In the genomic region with DNA sequence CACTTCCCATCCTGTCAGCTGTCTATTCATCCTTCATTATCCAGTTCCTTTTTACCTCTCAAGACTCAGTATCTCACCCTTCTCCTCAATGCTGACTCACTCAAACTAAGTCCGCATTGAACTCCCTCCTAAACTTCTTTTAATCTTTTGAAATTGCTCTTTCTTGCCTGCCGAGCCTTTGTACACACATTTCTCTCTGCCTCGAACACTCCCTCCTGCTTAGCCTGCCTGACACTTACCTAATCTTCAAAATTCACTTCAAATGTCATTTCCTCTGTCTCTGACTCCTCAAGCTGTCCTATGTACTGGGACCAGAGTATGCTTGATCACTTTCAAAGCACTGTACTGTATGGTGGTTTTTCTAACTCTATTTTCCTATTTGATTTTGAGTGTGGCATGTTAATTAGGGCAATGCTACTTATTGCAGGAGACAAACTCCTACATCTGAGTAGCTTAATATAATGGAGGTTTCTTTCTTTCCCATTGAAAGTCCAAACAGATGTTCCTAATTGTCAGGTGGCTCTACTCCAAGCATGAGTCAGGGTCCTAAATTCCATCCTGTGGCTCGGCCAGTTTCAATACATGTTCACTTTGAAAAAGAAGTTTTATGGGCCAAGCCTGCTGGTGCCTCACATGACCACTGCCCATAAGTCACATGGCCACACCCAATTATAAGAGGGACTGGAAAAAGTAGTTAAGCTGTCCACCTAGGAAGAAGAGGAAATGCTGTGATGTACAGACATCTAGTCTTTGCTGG, we compare ENCODE assay signal across 1 cellular context.
TF ChIP-seq lines count a peak whose summit lies in the region.

No MANE protein-coding gene starts in this region.

TF ChIP-seq in K562, 482 proteins besides CTCF, POLR2A, EP300 and RAD21 (continued from another document and continues in another):
- TF ChIP-seq, protein P1, sequence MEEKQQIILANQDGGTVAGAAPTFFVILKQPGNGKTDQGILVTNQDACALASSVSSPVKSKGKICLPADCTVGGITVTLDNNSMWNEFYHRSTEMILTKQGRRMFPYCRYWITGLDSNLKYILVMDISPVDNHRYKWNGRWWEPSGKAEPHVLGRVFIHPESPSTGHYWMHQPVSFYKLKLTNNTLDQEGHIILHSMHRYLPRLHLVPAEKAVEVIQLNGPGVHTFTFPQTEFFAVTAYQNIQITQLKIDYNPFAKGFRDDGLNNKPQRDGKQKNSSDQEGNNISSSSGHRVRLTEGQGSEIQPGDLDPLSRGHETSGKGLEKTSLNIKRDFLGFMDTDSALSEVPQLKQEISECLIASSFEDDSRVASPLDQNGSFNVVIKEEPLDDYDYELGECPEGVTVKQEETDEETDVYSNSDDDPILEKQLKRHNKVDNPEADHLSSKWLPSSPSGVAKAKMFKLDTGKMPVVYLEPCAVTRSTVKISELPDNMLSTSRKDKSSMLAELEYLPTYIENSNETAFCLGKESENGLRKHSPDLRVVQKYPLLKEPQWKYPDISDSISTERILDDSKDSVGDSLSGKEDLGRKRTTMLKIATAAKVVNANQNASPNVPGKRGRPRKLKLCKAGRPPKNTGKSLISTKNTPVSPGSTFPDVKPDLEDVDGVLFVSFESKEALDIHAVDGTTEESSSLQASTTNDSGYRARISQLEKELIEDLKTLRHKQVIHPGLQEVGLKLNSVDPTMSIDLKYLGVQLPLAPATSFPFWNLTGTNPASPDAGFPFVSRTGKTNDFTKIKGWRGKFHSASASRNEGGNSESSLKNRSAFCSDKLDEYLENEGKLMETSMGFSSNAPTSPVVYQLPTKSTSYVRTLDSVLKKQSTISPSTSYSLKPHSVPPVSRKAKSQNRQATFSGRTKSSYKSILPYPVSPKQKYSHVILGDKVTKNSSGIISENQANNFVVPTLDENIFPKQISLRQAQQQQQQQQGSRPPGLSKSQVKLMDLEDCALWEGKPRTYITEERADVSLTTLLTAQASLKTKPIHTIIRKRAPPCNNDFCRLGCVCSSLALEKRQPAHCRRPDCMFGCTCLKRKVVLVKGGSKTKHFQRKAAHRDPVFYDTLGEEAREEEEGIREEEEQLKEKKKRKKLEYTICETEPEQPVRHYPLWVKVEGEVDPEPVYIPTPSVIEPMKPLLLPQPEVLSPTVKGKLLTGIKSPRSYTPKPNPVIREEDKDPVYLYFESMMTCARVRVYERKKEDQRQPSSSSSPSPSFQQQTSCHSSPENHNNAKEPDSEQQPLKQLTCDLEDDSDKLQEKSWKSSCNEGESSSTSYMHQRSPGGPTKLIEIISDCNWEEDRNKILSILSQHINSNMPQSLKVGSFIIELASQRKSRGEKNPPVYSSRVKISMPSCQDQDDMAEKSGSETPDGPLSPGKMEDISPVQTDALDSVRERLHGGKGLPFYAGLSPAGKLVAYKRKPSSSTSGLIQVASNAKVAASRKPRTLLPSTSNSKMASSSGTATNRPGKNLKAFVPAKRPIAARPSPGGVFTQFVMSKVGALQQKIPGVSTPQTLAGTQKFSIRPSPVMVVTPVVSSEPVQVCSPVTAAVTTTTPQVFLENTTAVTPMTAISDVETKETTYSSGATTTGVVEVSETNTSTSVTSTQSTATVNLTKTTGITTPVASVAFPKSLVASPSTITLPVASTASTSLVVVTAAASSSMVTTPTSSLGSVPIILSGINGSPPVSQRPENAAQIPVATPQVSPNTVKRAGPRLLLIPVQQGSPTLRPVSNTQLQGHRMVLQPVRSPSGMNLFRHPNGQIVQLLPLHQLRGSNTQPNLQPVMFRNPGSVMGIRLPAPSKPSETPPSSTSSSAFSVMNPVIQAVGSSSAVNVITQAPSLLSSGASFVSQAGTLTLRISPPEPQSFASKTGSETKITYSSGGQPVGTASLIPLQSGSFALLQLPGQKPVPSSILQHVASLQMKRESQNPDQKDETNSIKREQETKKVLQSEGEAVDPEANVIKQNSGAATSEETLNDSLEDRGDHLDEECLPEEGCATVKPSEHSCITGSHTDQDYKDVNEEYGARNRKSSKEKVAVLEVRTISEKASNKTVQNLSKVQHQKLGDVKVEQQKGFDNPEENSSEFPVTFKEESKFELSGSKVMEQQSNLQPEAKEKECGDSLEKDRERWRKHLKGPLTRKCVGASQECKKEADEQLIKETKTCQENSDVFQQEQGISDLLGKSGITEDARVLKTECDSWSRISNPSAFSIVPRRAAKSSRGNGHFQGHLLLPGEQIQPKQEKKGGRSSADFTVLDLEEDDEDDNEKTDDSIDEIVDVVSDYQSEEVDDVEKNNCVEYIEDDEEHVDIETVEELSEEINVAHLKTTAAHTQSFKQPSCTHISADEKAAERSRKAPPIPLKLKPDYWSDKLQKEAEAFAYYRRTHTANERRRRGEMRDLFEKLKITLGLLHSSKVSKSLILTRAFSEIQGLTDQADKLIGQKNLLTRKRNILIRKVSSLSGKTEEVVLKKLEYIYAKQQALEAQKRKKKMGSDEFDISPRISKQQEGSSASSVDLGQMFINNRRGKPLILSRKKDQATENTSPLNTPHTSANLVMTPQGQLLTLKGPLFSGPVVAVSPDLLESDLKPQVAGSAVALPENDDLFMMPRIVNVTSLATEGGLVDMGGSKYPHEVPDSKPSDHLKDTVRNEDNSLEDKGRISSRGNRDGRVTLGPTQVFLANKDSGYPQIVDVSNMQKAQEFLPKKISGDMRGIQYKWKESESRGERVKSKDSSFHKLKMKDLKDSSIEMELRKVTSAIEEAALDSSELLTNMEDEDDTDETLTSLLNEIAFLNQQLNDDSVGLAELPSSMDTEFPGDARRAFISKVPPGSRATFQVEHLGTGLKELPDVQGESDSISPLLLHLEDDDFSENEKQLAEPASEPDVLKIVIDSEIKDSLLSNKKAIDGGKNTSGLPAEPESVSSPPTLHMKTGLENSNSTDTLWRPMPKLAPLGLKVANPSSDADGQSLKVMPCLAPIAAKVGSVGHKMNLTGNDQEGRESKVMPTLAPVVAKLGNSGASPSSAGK (IDR thresholded peaks at IDR 0.05): peak; percentile 52; the same call in 1 of the 2 replicates
- TF ChIP-seq KDM1A (IDR thresholded peaks at IDR 0.05) (no peak), EHMT2 (IDR thresholded peaks at IDR 0.05) (0 out of 2 replicates have a peak, but pooled peaks have one; percentile 39), SP2 (IDR thresholded peaks at IDR 0.05; ENCODE audit: extremely low read depth, low read depth, low read length, poor library complexity, severe bottlenecking) (no peak), NCOA1 (IDR thresholded peaks at IDR 0.05; ENCODE audit: low read depth) (no peak), YY1 (IDR thresholded peaks at IDR 0.05; ENCODE audit: borderline replicate concordance in 1 of 3, control insufficient read depth in 1 of 3, extremely low read depth in 1 of 3, insufficient read depth in 3 of 3, insufficient read length in 1 of 3, insufficient replicate concordance in 2 of 3, low read depth in 1 of 3, low read length in 2 of 3) (no peak), JUN (IDR thresholded peaks at IDR 0.05; ENCODE audit: borderline replicate concordance, low read depth, low read length) (no peak), JUN (CRISPR knock-in tag; IDR thresholded peaks at IDR 0.05; ENCODE audit: borderline replicate concordance) (no peak), HSF4 (CRISPR knock-in tag; IDR thresholded peaks at IDR 0.05; ENCODE audit: borderline replicate concordance) (no peak), SMARCE1 (IDR thresholded peaks at IDR 0.05) (0 out of 2 replicates have a peak, but pooled peaks have one; percentile 16), ZNF766 (CRISPR knock-in tag; conservative IDR thresholded peaks at IDR 0.05) (0 out of 2 replicates have a peak, but pooled peaks have one; percentile 42), CAMTA2 (CRISPR knock-in tag; conservative IDR thresholded peaks at IDR 0.05) (no peak), MTA2 (IDR thresholded peaks at IDR 0.05; ENCODE audit: low read depth) (no peak), NFE2 (IDR thresholded peaks at IDR 0.05; ENCODE audit: low read depth) (peak; percentile 74), ZNF274 (IDR thresholded peaks at IDR 0.05; ENCODE audit: borderline replicate concordance, low read depth, low read length) (no peak), SMAD4 (CRISPR knock-in tag; conservative IDR thresholded peaks at IDR 0.05) (no peak), TARDBP (IDR thresholded peaks at IDR 0.05) (no peak), SMARCA4 (IDR thresholded peaks at IDR 0.05) (peak; percentile 32; the same call in 1 of the 2 replicates), ARNT (IDR thresholded peaks at IDR 0.05) (0 out of 4 replicates have a peak, but pooled peaks of 1 of the 2 experiments have one; percentile 33), MAFF (IDR thresholded peaks at IDR 0.05; ENCODE audit: low read length) (peak; percentile 51; the same call in 1 of the 2 replicates), HDAC1 (IDR thresholded peaks at IDR 0.05) (0 out of 4 replicates have a peak, but pooled peaks of 1 of the 2 experiments have one; percentile 24), C11orf30 (IDR thresholded peaks at IDR 0.05; ENCODE audit: low read depth) (peak; percentile 86), MAFK (IDR thresholded peaks at IDR 0.05; ENCODE audit: low read length) (peak; percentile 58), PRMT5 (CRISPR knock-in tag; IDR thresholded peaks at IDR 0.05) (no peak)
- TF ChIP-seq, protein P2, sequence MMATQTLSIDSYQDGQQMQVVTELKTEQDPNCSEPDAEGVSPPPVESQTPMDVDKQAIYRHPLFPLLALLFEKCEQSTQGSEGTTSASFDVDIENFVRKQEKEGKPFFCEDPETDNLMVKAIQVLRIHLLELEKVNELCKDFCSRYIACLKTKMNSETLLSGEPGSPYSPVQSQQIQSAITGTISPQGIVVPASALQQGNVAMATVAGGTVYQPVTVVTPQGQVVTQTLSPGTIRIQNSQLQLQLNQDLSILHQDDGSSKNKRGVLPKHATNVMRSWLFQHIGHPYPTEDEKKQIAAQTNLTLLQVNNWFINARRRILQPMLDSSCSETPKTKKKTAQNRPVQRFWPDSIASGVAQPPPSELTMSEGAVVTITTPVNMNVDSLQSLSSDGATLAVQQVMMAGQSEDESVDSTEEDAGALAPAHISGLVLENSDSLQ (IDR thresholded peaks at IDR 0.05): peak; percentile 16; the same call in 1 of the 2 replicates
- TF ChIP-seq, protein P3, sequence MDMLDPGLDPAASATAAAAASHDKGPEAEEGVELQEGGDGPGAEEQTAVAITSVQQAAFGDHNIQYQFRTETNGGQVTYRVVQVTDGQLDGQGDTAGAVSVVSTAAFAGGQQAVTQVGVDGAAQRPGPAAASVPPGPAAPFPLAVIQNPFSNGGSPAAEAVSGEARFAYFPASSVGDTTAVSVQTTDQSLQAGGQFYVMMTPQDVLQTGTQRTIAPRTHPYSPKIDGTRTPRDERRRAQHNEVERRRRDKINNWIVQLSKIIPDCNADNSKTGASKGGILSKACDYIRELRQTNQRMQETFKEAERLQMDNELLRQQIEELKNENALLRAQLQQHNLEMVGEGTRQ (CRISPR knock-in tag; IDR thresholded peaks at IDR 0.05): peak; percentile 77
- TF ChIP-seq, protein P4, sequence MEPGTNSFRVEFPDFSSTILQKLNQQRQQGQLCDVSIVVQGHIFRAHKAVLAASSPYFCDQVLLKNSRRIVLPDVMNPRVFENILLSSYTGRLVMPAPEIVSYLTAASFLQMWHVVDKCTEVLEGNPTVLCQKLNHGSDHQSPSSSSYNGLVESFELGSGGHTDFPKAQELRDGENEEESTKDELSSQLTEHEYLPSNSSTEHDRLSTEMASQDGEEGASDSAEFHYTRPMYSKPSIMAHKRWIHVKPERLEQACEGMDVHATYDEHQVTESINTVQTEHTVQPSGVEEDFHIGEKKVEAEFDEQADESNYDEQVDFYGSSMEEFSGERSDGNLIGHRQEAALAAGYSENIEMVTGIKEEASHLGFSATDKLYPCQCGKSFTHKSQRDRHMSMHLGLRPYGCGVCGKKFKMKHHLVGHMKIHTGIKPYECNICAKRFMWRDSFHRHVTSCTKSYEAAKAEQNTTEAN (CRISPR knock-in tag; IDR thresholded peaks at IDR 0.05): no peak
- TF ChIP-seq, protein P5, sequence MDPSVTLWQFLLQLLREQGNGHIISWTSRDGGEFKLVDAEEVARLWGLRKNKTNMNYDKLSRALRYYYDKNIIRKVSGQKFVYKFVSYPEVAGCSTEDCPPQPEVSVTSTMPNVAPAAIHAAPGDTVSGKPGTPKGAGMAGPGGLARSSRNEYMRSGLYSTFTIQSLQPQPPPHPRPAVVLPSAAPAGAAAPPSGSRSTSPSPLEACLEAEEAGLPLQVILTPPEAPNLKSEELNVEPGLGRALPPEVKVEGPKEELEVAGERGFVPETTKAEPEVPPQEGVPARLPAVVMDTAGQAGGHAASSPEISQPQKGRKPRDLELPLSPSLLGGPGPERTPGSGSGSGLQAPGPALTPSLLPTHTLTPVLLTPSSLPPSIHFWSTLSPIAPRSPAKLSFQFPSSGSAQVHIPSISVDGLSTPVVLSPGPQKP (CRISPR knock-in tag; IDR thresholded peaks at IDR 0.05): no peak
- TF ChIP-seq, protein P6, sequence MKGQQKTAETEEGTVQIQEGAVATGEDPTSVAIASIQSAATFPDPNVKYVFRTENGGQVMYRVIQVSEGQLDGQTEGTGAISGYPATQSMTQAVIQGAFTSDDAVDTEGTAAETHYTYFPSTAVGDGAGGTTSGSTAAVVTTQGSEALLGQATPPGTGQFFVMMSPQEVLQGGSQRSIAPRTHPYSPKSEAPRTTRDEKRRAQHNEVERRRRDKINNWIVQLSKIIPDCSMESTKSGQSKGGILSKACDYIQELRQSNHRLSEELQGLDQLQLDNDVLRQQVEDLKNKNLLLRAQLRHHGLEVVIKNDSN (CRISPR knock-in tag; IDR thresholded peaks at IDR 0.05): peak; percentile 83
- TF ChIP-seq, protein P7, sequence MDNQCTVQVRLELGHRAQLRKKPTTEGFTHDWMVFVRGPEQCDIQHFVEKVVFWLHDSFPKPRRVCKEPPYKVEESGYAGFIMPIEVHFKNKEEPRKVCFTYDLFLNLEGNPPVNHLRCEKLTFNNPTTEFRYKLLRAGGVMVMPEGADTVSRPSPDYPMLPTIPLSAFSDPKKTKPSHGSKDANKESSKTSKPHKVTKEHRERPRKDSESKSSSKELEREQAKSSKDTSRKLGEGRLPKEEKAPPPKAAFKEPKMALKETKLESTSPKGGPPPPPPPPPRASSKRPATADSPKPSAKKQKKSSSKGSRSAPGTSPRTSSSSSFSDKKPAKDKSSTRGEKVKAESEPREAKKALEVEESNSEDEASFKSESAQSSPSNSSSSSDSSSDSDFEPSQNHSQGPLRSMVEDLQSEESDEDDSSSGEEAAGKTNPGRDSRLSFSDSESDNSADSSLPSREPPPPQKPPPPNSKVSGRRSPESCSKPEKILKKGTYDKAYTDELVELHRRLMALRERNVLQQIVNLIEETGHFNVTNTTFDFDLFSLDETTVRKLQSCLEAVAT (IDR thresholded peaks at IDR 0.05): peak in 1 of 2 experiments; percentile 45; a peak in 1 of 4 replicates
- TF ChIP-seq, protein P8, sequence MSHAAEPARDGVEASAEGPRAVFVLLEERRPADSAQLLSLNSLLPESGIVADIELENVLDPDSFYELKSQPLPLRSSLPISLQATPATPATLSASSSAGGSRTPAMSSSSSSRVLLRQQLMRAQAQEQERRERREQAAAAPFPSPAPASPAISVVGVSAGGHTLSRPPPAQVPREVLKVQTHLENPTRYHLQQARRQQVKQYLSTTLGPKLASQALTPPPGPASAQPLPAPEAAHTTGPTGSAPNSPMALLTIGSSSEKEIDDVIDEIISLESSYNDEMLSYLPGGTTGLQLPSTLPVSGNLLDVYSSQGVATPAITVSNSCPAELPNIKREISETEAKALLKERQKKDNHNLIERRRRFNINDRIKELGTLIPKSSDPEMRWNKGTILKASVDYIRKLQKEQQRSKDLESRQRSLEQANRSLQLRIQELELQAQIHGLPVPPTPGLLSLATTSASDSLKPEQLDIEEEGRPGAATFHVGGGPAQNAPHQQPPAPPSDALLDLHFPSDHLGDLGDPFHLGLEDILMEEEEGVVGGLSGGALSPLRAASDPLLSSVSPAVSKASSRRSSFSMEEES (CRISPR knock-in tag; IDR thresholded peaks at IDR 0.05): 0 out of 2 replicates have a peak, but pooled peaks have one; percentile 15
